In genomic region chr6:137722749-137723272, GRCh38 we compare ENCODE assay signal across 14 cellular contexts.
DNase-seq lines count a peak whose midpoint lies in the region; ATAC-seq, FAIRE-seq and TF ChIP-seq lines count a peak whose summit lies in the region.
"Had no signal": no experiment of that assay in that cellular context is flagged by ENCODE, and none has a peak within 500 bp of the region (broad histone marks: within the 10 kb centered on the region; RNA-seq: fewer than 3 reads in every experiment).

No MANE protein-coding gene starts in this region.

- no peak overlapping the region for H2AK9ac ChIP-seq in IMR-90 (replicated peaks; ENCODE audit: low read depth, low read length, poor library complexity)

- peaks cover 26% of the 10 kb centered on the region for H3K4me1 Mint-ChIP-seq in activated CD4-positive, alpha-beta T cell treated with anti-CD3 and anti-CD28 coated beads, Interleukin-2, amount 10 ng/mL, durations not matched to agents 24 days and 14 days

- peak overlapping the region; percentile 94 for H4K5ac ChIP-seq in IMR-90 (ENCODE audit: low read depth, low read length)

- H3K36me3 ChIP-seq in IMR-90 (ENCODE audit: control insufficient read depth, insufficient read depth, low read length) (no peaks in the 10 kb centered on the region), K562 (ENCODE audit: control insufficient read depth, insufficient read depth, low read length) (no peaks in the 10 kb centered on the region), small intestine (ENCODE audit: control insufficient read depth in 2 of 2, insufficient read depth in 2 of 2, low read length in 2 of 2) (no peaks in the 10 kb centered on the region)
- H3K36me3 ChIP-seq: lower lobe of right lung, thoracic aorta had no signal

- FAIRE-seq in K562 (lab: Jason Lieb, UNC) (peak; percentile 52), small intestine (lab: Jason Lieb, UNC) (no peak)
- FAIRE-seq: H1 had no signal

- 0 out of 2 replicates have a peak overlapping the region, but pooled peaks have one; percentile 2 for H2AK5ac ChIP-seq in IMR-90 (ENCODE audit: low read depth, low read length)

- H2BK15ac ChIP-seq in IMR-90 (ENCODE audit: low read depth, low read length) = peak overlapping the region; percentile 3; the same call in 1 of the 3 replicates

- H3K27me3 Mint-ChIP-seq in activated CD4-positive, alpha-beta T cell treated with anti-CD3 and anti-CD28 coated beads, Interleukin-2, amount 10 ng/mL, durations not matched to agents 24 days and 14 days = peaks cover 3% of the 10 kb centered on the region

- H2AFZ ChIP-seq in IMR-90 (replicated peaks; ENCODE audit: low read length, poor library complexity) = no peak overlapping the region
- peak overlapping the region; percentile 76 for H2AFZ ChIP-seq in K562 (ENCODE audit: low read depth, low read length)

- peaks cover 3% of the 10 kb centered on the region; the same call in 1 of the 2 replicates for H3K4me1 ChIP-seq in IMR-90 (ENCODE audit: control insufficient read depth, insufficient read depth, low read length)
- H3K4me1 ChIP-seq in K562 (replicated peaks in 1 of 2; ENCODE audit: control insufficient read depth in 2 of 2, insufficient read depth in 2 of 2, low read length in 2 of 2) = peaks cover 0 to 6% of the 10 kb centered on the region in 2 experiments; a peak in 2 of 5 replicates
- H3K4me1 ChIP-seq in small intestine (ENCODE audit: control insufficient read depth in 2 of 2, insufficient read depth in 1 of 2, low read depth in 1 of 2, low read length in 1 of 2) = peaks cover 3 to 9% of the 10 kb centered on the region in 2 donors

- no peak for TF ChIP-seq POLR2A in IMR-90 (IDR thresholded peaks at IDR 0.05; ENCODE audit: low read depth, low read length)
- no peak for TF ChIP-seq POLR2A in K562 (conservative IDR thresholded peaks at IDR 0.05)

- peak; percentile 80 for DNase-seq in activated CD4-positive, alpha-beta T cell treated with anti-CD3 and anti-CD28 coated beads, Interleukin-2, amount 10 ng/mL, durations not matched to agents 24 days and 14 days
- DNase-seq in activated CD4-positive, alpha-beta T cell treated with anti-CD3 and anti-CD28 coated beads, Interleukin-2, amount 50 U/mL, for 1 hour = no peak
- peak; percentile 37 for DNase-seq in IMR-90
- DNase-seq in K562 (ENCODE audit: extremely low read depth in 1 of 4, low spot score in 3 of 4) = no peak
- no peak for DNase-seq in small intestine
- DNase-seq in NCI-H1105 treated with DMSO at 0.1 percent for 48 hours (lab: John Stamatoyannopoulos, UW) = no peak
- no peak for DNase-seq in activated gamma-delta T cell (lab: John Stamatoyannopoulos, UW)
- DNase-seq: anterior cingulate cortex, lower lobe of right lung, NCI-H510A, T-helper 9 cell had no signal

- TF ChIP-seq EP300 in K562 (IDR thresholded peaks at IDR 0.05; ENCODE audit: low read length) = peak; percentile 65

- no peak overlapping the region; the same call in 1 of the 2 replicates for H3K14ac ChIP-seq in IMR-90 (replicated peaks; ENCODE audit: low read depth, low read length)

- 0 out of 4 replicates have a peak overlapping the region, but pooled peaks of 1 of the 2 experiments have one; percentile 36 for H4K8ac ChIP-seq in IMR-90 (ENCODE audit: low read depth in 2 of 2, low read length in 2 of 2)

- H3K9me1 ChIP-seq in IMR-90 (ENCODE audit: insufficient read depth, low read length) (no peaks in the 10 kb centered on the region; the same call in 1 of the 2 replicates), K562 (ENCODE audit: control insufficient read depth, insufficient read depth, low read length) (no peaks in the 10 kb centered on the region)

- no TSS peak for BruUV-seq in IMR-90 (replicated peaks; lab: Mats Ljungman, UMichigan)
- no TSS peak for BruUV-seq in K562 (replicated peaks; lab: Mats Ljungman, UMichigan)

- ATAC-seq in IMR-90 (ENCODE audit: low read depth) = 0 out of 2 replicates have a peak, but pooled peaks have one; percentile 14
- ATAC-seq in K562 = peak; percentile 55
- no peak for ATAC-seq in GM21423 (IDR thresholded peaks at IDR 0.05; ENCODE audit: unreplicated experiment)

- peak overlapping the region; percentile 13 for H3K4me3 Mint-ChIP-seq in activated CD4-positive, alpha-beta T cell treated with anti-CD3 and anti-CD28 coated beads, Interleukin-2, amount 10 ng/mL, durations not matched to agents 24 days and 14 days

- H3K4me2 ChIP-seq in IMR-90 (ENCODE audit: low read depth, low read length) (peak overlapping the region; percentile 57; the same call in 1 of the 2 replicates), K562 (ENCODE audit: insufficient read depth, low read length) (peak overlapping the region; percentile 36; the same call in 1 of the 2 replicates)

- peak overlapping the region; percentile 25; the same call in 1 of the 2 replicates for H2BK20ac ChIP-seq in IMR-90 (ENCODE audit: low read depth, low read length)

- H3K9ac ChIP-seq in IMR-90 (ENCODE audit: low read depth, low read length) (no peak overlapping the region), K562 (ENCODE audit: insufficient read depth in 1 of 2, low read depth in 2 of 2, low read length in 2 of 2) (no peak overlapping the region)

- TF ChIP-seq CTCF in IMR-90 (conservative IDR thresholded peaks at IDR 0.05; ENCODE audit: low read depth, low read length) (no peak), K562 (IDR thresholded peaks at IDR 0.05 in 2 of 3, conservative IDR thresholded peaks at IDR 0.05 in 1 of 3; ENCODE audit: insufficient read depth in 2 of 3, low read depth in 1 of 3, low read length in 3 of 3) (no peak)

- H3K18ac ChIP-seq in IMR-90 (ENCODE audit: low read depth, low read length) = peak overlapping the region; percentile 99

- H3K9me3 ChIP-seq in IMR-90 (ENCODE audit: control insufficient read depth, insufficient read depth, low read length) (no peaks in the 10 kb centered on the region), K562 (replicated peaks; ENCODE audit: control insufficient read depth, insufficient read depth, low read depth, low read length) (no peaks in the 10 kb centered on the region), small intestine (ENCODE audit: control insufficient read depth, low read depth) (no peaks in the 10 kb centered on the region)
- H3K9me3 ChIP-seq: lower lobe of right lung, thoracic aorta had no signal

- POLR2A ChIA-PET in IMR-90 (lab: Charles Lee; ENCODE audit: unreplicated experiment) (no interaction called here), K562 (lab: Yijun Ruan, JAX) (interaction anchor here (0.6 to 1.3 kb wide), 6 partner anchors 10 to 235 kb away, joined by 3 read pairs; no protein-coding TSS in a partner anchor)

- H3K79me1 ChIP-seq in IMR-90 (ENCODE audit: low read depth in 1 of 2, low read length in 2 of 2) = no peaks in the 10 kb centered on the region

- H3K27me3 ChIP-seq in IMR-90 (ENCODE audit: control insufficient read depth, insufficient read depth, low read length) = no peaks in the 10 kb centered on the region
- peaks cover 0 to under 1% of the 10 kb centered on the region in 2 experiments; a peak in 1 of 5 replicates for H3K27me3 ChIP-seq in K562 (ENCODE audit: control insufficient read depth in 2 of 2, insufficient read depth in 2 of 2, low read length in 2 of 2)
- no peaks in the 10 kb centered on the region for H3K27me3 ChIP-seq in small intestine (ENCODE audit: control insufficient read depth in 2 of 2, insufficient read depth in 2 of 2, low read length in 2 of 2)

- intact Hi-C loops in activated CD4-positive, alpha-beta T cell treated with anti-CD3 and anti-CD28 coated beads, Interleukin-2, amount 10 ng/mL, durations not matched to agents 24 days and 14 days (cut with micrococcal nuclease) = loop anchor here (1.0 kb wide), 1 partner anchor 27 kb away; no protein-coding TSS in a partner anchor
- intact Hi-C loops in IMR-90 (cut with micrococcal nuclease) = no loop called here
- intact Hi-C loops in K562 (cut with micrococcal nuclease) = no loop called here

- H3K23ac ChIP-seq in IMR-90 (ENCODE audit: low read depth, low read length) = no peak overlapping the region

- peaks cover 2% of the 10 kb centered on the region for H3K36me3 Mint-ChIP-seq in activated CD4-positive, alpha-beta T cell treated with anti-CD3 and anti-CD28 coated beads, Interleukin-2, amount 10 ng/mL, durations not matched to agents 24 days and 14 days (ENCODE audit: low read depth)

- peaks cover 4% of the 10 kb centered on the region for H3K9me3 Mint-ChIP-seq in activated CD4-positive, alpha-beta T cell treated with anti-CD3 and anti-CD28 coated beads, Interleukin-2, amount 10 ng/mL, durations not matched to agents 24 days and 14 days

- H3K4me3 ChIP-seq in IMR-90 (ENCODE audit: insufficient read depth, low read depth, low read length) (no peak overlapping the region), K562 (no peak overlapping the region), small intestine (ENCODE audit: low read depth in 1 of 2, low read length in 2 of 2) (no peak overlapping the region)
- H3K4me3 ChIP-seq: lower lobe of right lung, thoracic aorta had no signal

- no peaks in the 10 kb centered on the region for H4K20me1 ChIP-seq in IMR-90 (ENCODE audit: insufficient read depth, low read length)
- H4K20me1 ChIP-seq in K562 (replicated peaks; ENCODE audit: control insufficient read depth, insufficient read depth, low read length) = no peaks in the 10 kb centered on the region

- dilution Hi-C loops in IMR-90 (cut with HindIII; ENCODE audit: low sequenced_read_pairs, unreplicated experiment) = no loop called here

- CTCF ChIA-PET in IMR-90 (lab: Yijun Ruan, JAX) = interaction anchor here (1.0 kb wide), 1 partner anchor 34 kb away, joined by 3 read pairs; no protein-coding TSS in a partner anchor
- CTCF ChIA-PET in K562 (lab: Yijun Ruan, JAX; ENCODE audit: low intra/inter-chr PET ratio) = no interaction called here

- H4K91ac ChIP-seq in IMR-90 (ENCODE audit: insufficient read depth, low read depth, low read length) = peak overlapping the region; percentile 8; the same call in 1 of the 2 replicates

- in situ Hi-C loops in IMR-90 (cut with MboI; ENCODE audit: low sequenced_read_pairs) = no loop called here
- in situ Hi-C loops in K562 (cut with MboI) = no loop called here

- WGBS in IMR-90 (ENCODE audit: extremely low coverage in 2 of 2, insufficient read length in 1 of 2), 2 experiments = 79% methylated on average over 3 of the region's 5 CpGs; no CpG with 5 or more reads in 1 of the 2 experiments
- WGBS in K562 (ENCODE audit: insufficient coverage, low coverage, missing lambda C conversion rate) = 24% methylated on average over 5 of the region's 5 CpGs
- WGBS in small intestine, 3 donors = 70 to 91% (median 71%) methylated on average over 5 of the region's 5 CpGs

- TF ChIP-seq RAD21 in IMR-90 (IDR thresholded peaks at IDR 0.05; ENCODE audit: low read length) = no peak
- TF ChIP-seq RAD21 in K562 (CRISPR knock-in tag; conservative IDR thresholded peaks at IDR 0.05 in 1 of 2, IDR thresholded peaks at IDR 0.05 in 1 of 2) = no peak

- H3K4ac ChIP-seq in IMR-90 (ENCODE audit: low read depth, low read length) = peak overlapping the region; percentile 29; the same call in 1 of the 2 replicates

- no peak overlapping the region for H2BK120ac ChIP-seq in IMR-90 (ENCODE audit: low read depth, low read length)

- H3K27ac ChIP-seq in IMR-90 (ENCODE audit: insufficient read depth, low read length) (peak overlapping the region; percentile 74; the same call in 1 of the 2 replicates), K562 (ENCODE audit: extremely low read depth, low read depth, low read length) (peak overlapping the region; percentile 49; the same call in 2 of the 3 replicates), small intestine (ENCODE audit: low read depth in 1 of 2, low read length in 1 of 2) (peak overlapping the region; percentile 2 to 46)
- H3K27ac ChIP-seq: lower lobe of right lung, thoracic aorta had no signal

- H3K79me2 ChIP-seq in K562 (ENCODE audit: control insufficient read depth, insufficient read depth, low read length) = no peaks in the 10 kb centered on the region

- no peak overlapping the region for H3K56ac ChIP-seq in IMR-90 (ENCODE audit: extremely low read depth, insufficient read depth, low read length)

- H3K27ac Mint-ChIP-seq in activated CD4-positive, alpha-beta T cell treated with anti-CD3 and anti-CD28 coated beads, Interleukin-2, amount 10 ng/mL, durations not matched to agents 24 days and 14 days = peak overlapping the region; percentile 76

- H2BK5ac ChIP-seq in IMR-90 (ENCODE audit: low read depth, low read length, poor library complexity, severe bottlenecking) = peak overlapping the region; percentile 56

Comparison
In these comparisons a context has a peak if more than half of its experiments do, and no peak if none do; other contexts are left out.
1. DNase-seq: peak in activated CD4-positive, alpha-beta T cell treated with anti-CD3 and anti-CD28 coated beads, Interleukin-2, amount 10 ng/mL, durations not matched to agents 24 days and 14 days (single experiment) and IMR-90 (single experiment); none in activated CD4-positive, alpha-beta T cell treated with anti-CD3 and anti-CD28 coated beads, Interleukin-2, amount 50 U/mL, for 1 hour (single experiment), K562 (0 of 4), small intestine (single experiment), NCI-H1105 treated with DMSO at 0.1 percent for 48 hours (single experiment) and activated gamma-delta T cell (single experiment).
2. H3K27ac ChIP-seq: peak in every context shown above with its lines; median percentile 74 in IMR-90; 49 in K562; 24 in small intestine.